20 cellular contexts compared by ENCODE assay signal in genomic region chr6:159999240-159999671, GRCh38. TPM values are rescaled to one million over a fixed set of nuclear protein-coding genes. Genes with fewer than 3 reads are reported as not detected.
DNase-seq lines count a peak whose midpoint lies in the region; ATAC-seq and TF ChIP-seq lines count a peak whose summit lies in the region.
"Had no signal": no experiment of that assay in that cellular context is flagged by ENCODE, and none has a peak within 500 bp of the region (broad histone marks: within the 10 kb centered on the region; RNA-seq: fewer than 3 reads in every experiment).

No MANE protein-coding gene starts in this region.

- H3K4me3 ChIP-seq in CD4-positive, alpha-beta memory T cell (ENCODE audit: low read length in 2 of 2) = no peak overlapping the region
- no peak overlapping the region for H3K4me3 ChIP-seq in GM23338
- H3K4me3 ChIP-seq: ascending aorta, gastroesophageal sphincter, left ventricle myocardium inferior, right atrium auricular region, transverse colon had no signal

- H3K36me3 Mint-ChIP-seq in CD4-positive, alpha-beta memory T cell = peaks cover 36 to 50% of the 10 kb centered on the region in 2 donors
- H3K36me3 Mint-ChIP-seq in GM23338 (ENCODE audit: low read depth) = peaks cover 27% of the 10 kb centered on the region
- H3K36me3 Mint-ChIP-seq in activated naive CD4-positive, alpha-beta T cell treated with anti-CD3 and anti-CD28 coated beads, Interleukin-2, amount 50 U/mL, for 72 hours = peaks cover 36 to 63% of the 10 kb centered on the region in 2 donors
- H3K36me3 Mint-ChIP-seq in naive thymus-derived CD8-positive, alpha-beta T cell = peaks cover 38 to 42% (median 41%) of the 10 kb centered on the region in 3 donors

- no peaks in the 10 kb centered on the region for H3F3A ChIP-seq in GM23338 (replicated peaks; ENCODE audit: low read depth)

- H3K9me2 ChIP-seq in GM23338 (ENCODE audit: insufficient read depth) = no peaks in the 10 kb centered on the region

- no peak overlapping the region for H2AFZ ChIP-seq in GM23338

- H3K27me3 Mint-ChIP-seq in CD4-positive, alpha-beta memory T cell = no peaks in the 10 kb centered on the region
- H3K27me3 Mint-ChIP-seq in GM23338 (ENCODE audit: insufficient read depth, low read depth, poor library complexity) = peaks cover 8% of the 10 kb centered on the region
- no peaks in the 10 kb centered on the region for H3K27me3 Mint-ChIP-seq in naive thymus-derived CD8-positive, alpha-beta T cell
- H3K27me3 Mint-ChIP-seq: central memory CD8-positive, alpha-beta T cell; IgD-negative memory B cell had no signal

- DNase-seq in CD4-positive, alpha-beta memory T cell = no peak
- DNase-seq in GM23338 (ENCODE audit: low spot score) (no peak), mucosa of gallbladder (ENCODE audit: low spot score) (no peak), retina (no peak), glomerular visceral epithelial cell (ENCODE audit: extremely low spot score) (no peak)
- no peak for DNase-seq in activated naive CD4-positive, alpha-beta T cell treated with anti-CD3 and anti-CD28 coated beads, Interleukin-2, amount 50 U/mL, for 72 hours (ENCODE audit: low spot score in 2 of 2)
- DNase-seq in naive thymus-derived CD8-positive, alpha-beta T cell = no peak
- DNase-seq: activated CD4-positive, alpha-beta T cell treated with anti-CD3 and anti-CD28 coated beads for 48 hours; AML-193; EL; left ventricle myocardium inferior; NCI-H2081 treated with DMSO at 0.1 percent for 48 hours; occipital lobe; transverse colon had no signal

- H3K36me3 ChIP-seq in CD4-positive, alpha-beta memory T cell (ENCODE audit: insufficient read depth, low read length) = no peaks in the 10 kb centered on the region
- H3K36me3 ChIP-seq in GM23338 (ENCODE audit: insufficient read depth) = no peaks in the 10 kb centered on the region
- H3K36me3 ChIP-seq: right atrium auricular region, transverse colon had no signal

- no peak overlapping the region for H3K27ac ChIP-seq in CD4-positive, alpha-beta memory T cell (ENCODE audit: low read depth, low read length)
- H3K27ac ChIP-seq in GM23338 (ENCODE audit: low read depth) = 0 out of 2 replicates have a peak overlapping the region, but pooled peaks have one; percentile 55
- H3K27ac ChIP-seq: ascending aorta, gastroesophageal sphincter, left ventricle myocardium inferior, right atrium auricular region, transverse colon had no signal

- CTCF ChIA-PET in CD4-positive, alpha-beta memory T cell (lab: Charles Lee; ENCODE audit: partially characterized antibody) = no interaction called here

- H3K79me2 ChIP-seq in GM23338 (replicated peaks; ENCODE audit: insufficient read depth) = peaks cover 99% of the 10 kb centered on the region

- no peak for TF ChIP-seq CTCF in GM23338 (conservative IDR thresholded peaks at IDR 0.05; ENCODE audit: low read depth in 2 of 2)

- intact Hi-C loops in CD4-positive, alpha-beta memory T cell (cut with micrococcal nuclease) = loop anchor here (2.0 kb wide), 1 partner anchor 16 kb away; no protein-coding TSS in a partner anchor

- POLR2A ChIA-PET in CD4-positive, alpha-beta memory T cell (lab: Charles Lee; ENCODE audit: partially characterized antibody) = interaction anchor here (0.6 to 1.3 kb wide), 2 partner anchors 15 to 17 kb away, joined by 3 read pairs; no protein-coding TSS in a partner anchor
- POLR2A ChIA-PET in naive thymus-derived CD8-positive, alpha-beta T cell (lab: Charles Lee) = no interaction called here

- ATAC-seq in GM23338 = no peak
- peak; percentile 83 to 85 for ATAC-seq in activated naive CD4-positive, alpha-beta T cell treated with anti-CD3 and anti-CD28 coated beads, Interleukin-2, amount 50 U/mL, for 72 hours
- ATAC-seq in naive thymus-derived CD8-positive, alpha-beta T cell = peak; percentile 47 to 78
- ATAC-seq: esophagus mucosa, gastroesophageal sphincter had no signal

- peaks cover 0 to 14% (median 3%) of the 10 kb centered on the region in 8 donors for H3K9me3 Mint-ChIP-seq in CD4-positive, alpha-beta memory T cell
- no peaks in the 10 kb centered on the region for H3K9me3 Mint-ChIP-seq in GM23338
- peaks cover 7 to 16% of the 10 kb centered on the region in 2 donors for H3K9me3 Mint-ChIP-seq in activated naive CD4-positive, alpha-beta T cell treated with anti-CD3 and anti-CD28 coated beads, Interleukin-2, amount 50 U/mL, for 72 hours
- H3K9me3 Mint-ChIP-seq in naive thymus-derived CD8-positive, alpha-beta T cell = peaks cover 0 to 21% (median 12%) of the 10 kb centered on the region in 9 donors
- H3K9me3 Mint-ChIP-seq: central memory CD8-positive, alpha-beta T cell had no signal

- H3K27me3 ChIP-seq in CD4-positive, alpha-beta memory T cell (ENCODE audit: insufficient read depth, low read length) = no peaks in the 10 kb centered on the region
- no peaks in the 10 kb centered on the region for H3K27me3 ChIP-seq in GM23338 (ENCODE audit: insufficient read depth)
- H3K27me3 ChIP-seq: ascending aorta, gastroesophageal sphincter, right atrium auricular region, transverse colon had no signal

- peaks cover 46 to 69% (median 61%) of the 10 kb centered on the region in 4 donors for H3K4me1 Mint-ChIP-seq in CD4-positive, alpha-beta memory T cell
- H3K4me1 Mint-ChIP-seq in GM23338 = peaks cover 42% of the 10 kb centered on the region
- H3K4me1 Mint-ChIP-seq in naive thymus-derived CD8-positive, alpha-beta T cell = peaks cover 38 to 75% (median 67%) of the 10 kb centered on the region in 4 donors

- H3K9me3 ChIP-seq in CD4-positive, alpha-beta memory T cell (ENCODE audit: control insufficient read depth in 1 of 2, low read length in 2 of 2) = no peaks in the 10 kb centered on the region
- H3K9me3 ChIP-seq: ascending aorta, gastroesophageal sphincter, transverse colon had no signal

- peak overlapping the region in 6 of 8 donors; percentile 44 to 68 (median 55) for H3K4me3 Mint-ChIP-seq in CD4-positive, alpha-beta memory T cell
- no peak overlapping the region for H3K4me3 Mint-ChIP-seq in GM23338
- peak overlapping the region in 7 of 10 donors; percentile 3 to 75 (median 59) for H3K4me3 Mint-ChIP-seq in naive thymus-derived CD8-positive, alpha-beta T cell
- H3K4me3 Mint-ChIP-seq: central memory CD8-positive, alpha-beta T cell; IgD-negative memory B cell had no signal

- H3K4me2 ChIP-seq in GM23338 = no peak overlapping the region

- H3K4me1 ChIP-seq in CD4-positive, alpha-beta memory T cell (ENCODE audit: insufficient read depth, low read length) = peaks cover 24% of the 10 kb centered on the region
- peaks cover 14% of the 10 kb centered on the region for H3K4me1 ChIP-seq in GM23338 (ENCODE audit: insufficient read depth)
- H3K4me1 ChIP-seq: ascending aorta had no signal

- peaks cover 39% of the 10 kb centered on the region for H4K20me1 ChIP-seq in GM23338 (replicated peaks; ENCODE audit: insufficient read depth)

- H3K27ac Mint-ChIP-seq in CD4-positive, alpha-beta memory T cell = peak overlapping the region in 3 of 7 donors; percentile 45 to 84 (median 75)
- H3K27ac Mint-ChIP-seq in GM23338 = no peak overlapping the region
- H3K27ac Mint-ChIP-seq in activated naive CD4-positive, alpha-beta T cell treated with anti-CD3 and anti-CD28 coated beads, Interleukin-2, amount 50 U/mL, for 72 hours = peak overlapping the region; percentile 16 to 89
- peak overlapping the region in 5 of 10 donors; percentile 9 to 82 (median 20) for H3K27ac Mint-ChIP-seq in naive thymus-derived CD8-positive, alpha-beta T cell
- H3K27ac Mint-ChIP-seq: IgD-negative memory B cell had no signal

TF ChIP-seq in GM23338, 12 proteins besides CTCF, POLR2A, EP300 and RAD21 (continues in another document):
- TF ChIP-seq POLR2AphosphoS5 (IDR thresholded peaks at IDR 0.05; ENCODE audit: low read depth) = no peak
- no peak for TF ChIP-seq NANOG (IDR thresholded peaks at IDR 0.05; ENCODE audit: borderline replicate concordance)
- TF ChIP-seq EZH2 (IDR thresholded peaks at IDR 0.05; ENCODE audit: low read depth, unreplicated experiment) = no peak
- no peak for TF ChIP-seq ZNF331 (CRISPR knock-in tag; IDR thresholded peaks at IDR 0.05; ENCODE audit: low read depth)
- no peak for TF ChIP-seq STAT1 (IDR thresholded peaks at IDR 0.05; ENCODE audit: unreplicated experiment)
- TF ChIP-seq EZH2phosphoT487 (IDR thresholded peaks at IDR 0.05; ENCODE audit: unreplicated experiment) = no peak
- no peak for TF ChIP-seq ETS1 (IDR thresholded peaks at IDR 0.05)
- TF ChIP-seq CREB1 (CRISPR knock-in tag; IDR thresholded peaks at IDR 0.05; ENCODE audit: low read depth) = no peak

RNA-seq across cellular contexts. Expression of gene IGF2R, which starts 30.4 kb away (rescaled TPM):
- 10 to 100 TPM; 77.5 to 79.2 TPM for total RNA-seq in CD4-positive, alpha-beta memory T cell
- polyA plus RNA-seq in CD4-positive, alpha-beta memory T cell = 10 to 100 TPM in 1 of 2 donors, 1 to 10 TPM in 1; 4.5 to 18.7 TPM
- total RNA-seq in GM23338 (2014; rRNA removed; shearing (Covaris generic)) = 76.4 and 80.4 TPM in 2 replicates
- 11.7 and 12.5 TPM in 2 replicates for polyA plus RNA-seq in GM23338 (2016; fragmentation: Nextera tagmentation; extraction: Ambion mirVana)
- total RNA-seq in activated naive CD4-positive, alpha-beta T cell treated with anti-CD3 and anti-CD28 coated beads, Interleukin-2, amount 50 U/mL, for 72 hours = 100 to 1,000 TPM in 1 of 2 donors, 10 to 100 TPM in 1; 73.8 to 105 TPM
- total RNA-seq in naive thymus-derived CD8-positive, alpha-beta T cell = 10 to 100 TPM; 63.1 to 69.7 TPM
- 10 to 100 TPM in 2 of 3 donors, 1 to 10 TPM in 1; 9.1 to 19.3 (median 13.6) TPM for polyA plus RNA-seq in naive thymus-derived CD8-positive, alpha-beta T cell
- 98.5 TPM for total RNA-seq in mucosa of gallbladder
